7 cellular contexts compared by ENCODE assay signal in the genomic region with DNA sequence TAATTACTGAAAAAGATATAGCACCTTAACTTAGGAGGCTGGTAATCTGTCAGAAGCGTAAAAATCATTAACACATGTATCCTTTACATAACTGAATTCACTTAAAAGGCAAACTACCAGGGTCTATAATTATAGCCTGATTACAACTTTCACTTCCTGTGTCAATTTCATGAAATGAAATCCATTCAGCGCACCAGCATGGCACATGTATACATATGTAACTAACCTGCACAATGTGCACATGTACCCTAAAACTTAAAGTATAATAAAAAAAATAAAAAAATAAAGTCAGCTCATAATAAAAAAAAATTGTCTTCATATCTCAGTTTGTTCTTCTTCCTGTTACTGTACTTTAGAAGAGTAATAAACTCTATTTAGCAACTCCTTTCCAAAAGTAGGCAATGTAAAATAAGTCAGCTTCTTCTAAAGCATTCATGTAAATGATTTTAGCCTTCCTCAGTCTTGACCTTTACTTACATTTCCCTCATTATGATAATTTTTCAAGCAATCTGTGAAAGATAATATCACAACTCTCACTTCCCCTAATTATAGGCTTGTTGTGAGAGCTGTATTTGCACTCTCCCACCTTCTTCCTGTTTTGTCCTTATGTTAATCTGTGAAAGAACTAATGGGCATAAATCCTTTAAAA. TPM values are rescaled to one million over a fixed set of nuclear protein-coding genes. Genes with fewer than 3 reads are reported as not detected.
DNase-seq lines count a peak whose midpoint lies in the region; ATAC-seq and TF ChIP-seq lines count a peak whose summit lies in the region.

No MANE protein-coding gene starts in this region.

- peaks cover 0 to 2% of the 10 kb centered on the region in 2 donors for H3K4me1 Mint-ChIP-seq in natural killer cell treated with Interleukin-12 subunit alpha and Interleukin-12 subunit beta and Interleukin-15 and Interleukin-18, amount 100 ng/mL, for 72 hours (ENCODE audit: low read depth in 2 of 2)

- H3K4me3 Mint-ChIP-seq in natural killer cell treated with Interleukin-12 subunit alpha and Interleukin-12 subunit beta and Interleukin-15 and Interleukin-18, amount 100 ng/mL, for 72 hours, result no peak overlapping the region

- no peak for TF ChIP-seq CTCF in spleen (IDR thresholded peaks at IDR 0.05 in 8 of 11, conservative IDR thresholded peaks at IDR 0.05 in 3 of 11)

- TF ChIP-seq POLR2A in spleen (IDR thresholded peaks at IDR 0.05), result no peak

- peaks cover 0 to 42% (median 12%) of the 10 kb centered on the region in 6 donors for H3K4me1 ChIP-seq in spleen

- no peak overlapping the region for H3K27ac Mint-ChIP-seq in natural killer cell treated with Interleukin-12 subunit alpha and Interleukin-12 subunit beta and Interleukin-15 and Interleukin-18, amount 100 ng/mL, for 72 hours

- peaks cover 8% of the 10 kb centered on the region for H3K36me3 Mint-ChIP-seq in natural killer cell treated with Interleukin-12 subunit alpha and Interleukin-12 subunit beta and Interleukin-15 and Interleukin-18, amount 100 ng/mL, for 72 hours

- intact Hi-C loops in spleen (cut with DNase I; ENCODE audit: low total_unique reads), result no loop called here

- no peaks in the 10 kb centered on the region for H3K36me3 ChIP-seq in spleen

- DNase-seq in GM19238 (ENCODE audit: insufficient read length, low spot score) (peak; percentile 3), Kasumi-1 (lab: John Stamatoyannopoulos, UW) (peak; percentile 8 to 21), spleen (no peak), NCI-H2171 treated with DMSO at 0.1 percent for 48 hours (lab: John Stamatoyannopoulos, UW) (no peak), GM03348 (ENCODE audit: low spot score) (no peak)
- DNase-seq in natural killer cell treated with Interleukin-12 subunit alpha and Interleukin-12 subunit beta and Interleukin-15 and Interleukin-18, amount 100 ng/mL, for 72 hours (ENCODE audit: low spot score), result no peak

- peaks cover 0 to 14% (median 3%) of the 10 kb centered on the region in 8 donors for H3K9me3 ChIP-seq in spleen

- ATAC-seq in HG02840 (IDR thresholded peaks at IDR 0.05; ENCODE audit: low FRiP score, unreplicated experiment), result peak; percentile 95
- ATAC-seq in natural killer cell treated with Interleukin-12 subunit alpha and Interleukin-12 subunit beta and Interleukin-15 and Interleukin-18, amount 100 ng/mL, for 72 hours, result no peak

- H3K27ac ChIP-seq in spleen, result peak overlapping the region; percentile 6 to 81 (median 66)

- H3K9me3 Mint-ChIP-seq in natural killer cell treated with Interleukin-12 subunit alpha and Interleukin-12 subunit beta and Interleukin-15 and Interleukin-18, amount 100 ng/mL, for 72 hours, result peaks cover 4% of the 10 kb centered on the region

- H3K27me3 ChIP-seq in spleen (replicated peaks in 1 of 7), result no peaks in the 10 kb centered on the region

- WGBS in spleen, 5 donors, result 48 to 74% (median 62%) methylated on average over 2 of the region's 2 CpGs

- H3K27me3 Mint-ChIP-seq in natural killer cell treated with Interleukin-12 subunit alpha and Interleukin-12 subunit beta and Interleukin-15 and Interleukin-18, amount 100 ng/mL, for 72 hours, result peaks cover 11 to 36% of the 10 kb centered on the region in 2 donors

- no peak overlapping the region for H3K4me3 ChIP-seq in spleen

RNA-seq across cellular contexts. Expression of gene KBTBD8, which starts 50.1 kb away (rescaled TPM):
- 10 to 100 TPM; 11.9 to 31.9 (median 14.5) TPM for total RNA-seq in spleen
- 10 to 100 TPM in 2 of 3 donors, 1 to 10 TPM in 1; 9.8 to 10.5 (median 10.2) TPM for polyA plus RNA-seq in spleen
- total RNA-seq in natural killer cell treated with Interleukin-12 subunit alpha and Interleukin-12 subunit beta and Interleukin-15 and Interleukin-18, amount 100 ng/mL, for 72 hours, result 10 to 100 TPM; 16.0 to 24.5 TPM

Comparison
In these comparisons a context has a peak if more than half of its experiments do, and no peak if none do; other contexts are left out.
1. DNase-seq: peak in GM19238 (single experiment) and Kasumi-1 (2 of 2); none in spleen (single experiment), NCI-H2171 treated with DMSO at 0.1 percent for 48 hours (single experiment), natural killer cell treated with Interleukin-12 subunit alpha and Interleukin-12 subunit beta and Interleukin-15 and Interleukin-18, amount 100 ng/mL, for 72 hours (single experiment) and GM03348 (single experiment).